ENCODE assay signal across 8 cellular contexts in genomic region chr19:42313096-42313839, GRCh38. TPM values are rescaled to one million over a fixed set of nuclear protein-coding genes. Genes with fewer than 3 reads are reported as not detected.
A peak's percentile ranks its signal among the peaks of the same experiment; 100 is the strongest.
DNase-seq lines count a peak whose midpoint lies in the region; ATAC-seq, FAIRE-seq and TF ChIP-seq lines count a peak whose summit lies in the region.

TMEM145 (plus strand) TSS chr19:42313309; CDS start chr19:42313377, 68 bp downstream.

- H3K4me3 Mint-ChIP-seq in IgD-negative memory B cell, result peak within 1 kb of the TSS; percentile 13 to 91 (median 69)

- H3K4me1 Mint-ChIP-seq in IgD-negative memory B cell, result peaks cover 0 to 8% (median 4%) of the 10 kb centered on the region in 3 donors

- no peaks in the 10 kb centered on the region for H3K9me3 Mint-ChIP-seq in IgD-negative memory B cell

- peaks cover 22% of the 10 kb centered on the region for H3K27me3 Mint-ChIP-seq in IgD-negative memory B cell

- H3K36me3 ChIP-seq in RWPE2 (ENCODE audit: low read depth) (no peaks in the 10 kb centered on the region), small intestine (ENCODE audit: control insufficient read depth in 2 of 2, insufficient read depth in 2 of 2, low read length in 2 of 2) (no peaks in the 10 kb centered on the region)

- H3K9me3 ChIP-seq in RWPE2 (ENCODE audit: severe bottlenecking) (no peaks in the 10 kb centered on the region), small intestine (ENCODE audit: control insufficient read depth, low read depth) (no peaks in the 10 kb centered on the region)

- H3K4me1 ChIP-seq in RWPE2 (ENCODE audit: insufficient read depth, poor library complexity, severe bottlenecking) (no peaks in the 10 kb centered on the region), small intestine (ENCODE audit: control insufficient read depth in 2 of 2, insufficient read depth in 1 of 2, low read depth in 1 of 2, low read length in 1 of 2) (no peaks in the 10 kb centered on the region)

- H3K27ac ChIP-seq in RWPE2 (ENCODE audit: poor library complexity, severe bottlenecking) (no peak within 1 kb of the TSS), small intestine (ENCODE audit: low read depth in 1 of 2, low read length in 1 of 2) (no peak within 1 kb of the TSS)

- H3K4me3 ChIP-seq in RWPE2 (ENCODE audit: severe bottlenecking) (peak within 1 kb of the TSS; percentile 40), cardiac fibroblast (replicated peaks in 1 of 2; ENCODE audit: low read depth in 2 of 2, low read length in 2 of 2) (peak within 1 kb of the TSS; percentile 19 to 42), small intestine (ENCODE audit: low read depth in 1 of 2, low read length in 2 of 2) (peak within 1 kb of the TSS in 1 of 2 donors; percentile 47)

- DNase-seq in Daoy (ENCODE audit: low read depth), result peak; percentile 68
- DNase-seq in RWPE2 (ENCODE audit: low spot score), result no peak
- DNase-seq in cardiac fibroblast (ENCODE audit: low read depth in 2 of 2), result peak; percentile 30 to 44
- peak; percentile 36 for DNase-seq in inferior parietal cortex (ENCODE audit: extremely low spot score)
- peak; percentile 37 for DNase-seq in small intestine
- DNase-seq in effector CD8-positive, alpha-beta T cell (lab: John Stamatoyannopoulos, UW), result no peak

- peak; percentile 34 for TF ChIP-seq CTCF in RWPE2 (IDR thresholded peaks at IDR 0.05; ENCODE audit: poor library complexity, severe bottlenecking)
- no peak for TF ChIP-seq CTCF in cardiac fibroblast (IDR thresholded peaks at IDR 0.05; ENCODE audit: low read depth, low read length)

- ATAC-seq in RWPE2 (ENCODE audit: low read depth) (peak; percentile 77), GM18498 (IDR thresholded peaks at IDR 0.05; ENCODE audit: unreplicated experiment) (no peak)

- peak within 1 kb of the TSS in 1 of 3 donors; percentile 71 for H3K27ac Mint-ChIP-seq in IgD-negative memory B cell

- FAIRE-seq in small intestine (lab: Jason Lieb, UNC), result no peak

- 0 to 1% (median 0%) methylated on average over 36 to 67 of the region's 67 CpGs for WGBS in small intestine, 3 donors

- H3K27me3 ChIP-seq in RWPE2 (ENCODE audit: insufficient read depth, poor library complexity, severe bottlenecking), result no peaks in the 10 kb centered on the region
- H3K27me3 ChIP-seq in small intestine (ENCODE audit: control insufficient read depth in 2 of 2, insufficient read depth in 2 of 2, low read length in 2 of 2), result peaks cover 0 to 1% of the 10 kb centered on the region in 2 donors

- H3K36me3 Mint-ChIP-seq in IgD-negative memory B cell, result no peaks in the 10 kb centered on the region

RNA-seq across cellular contexts. Expression of gene TMEM145, which starts in this region (rescaled TPM):
- 0.30 and 0.51 TPM in 2 replicates for total RNA-seq in Daoy (2014; rRNA removed; shearing (Covaris generic))
- not detected for polyA plus RNA-seq in IgD-negative memory B cell
- polyA plus RNA-seq in small intestine, result 1 to 10 TPM in 1 of 3 donors, not detected in 2; 1.1 TPM

Comparison
In these comparisons a context has a peak if more than half of its experiments do, and no peak if none do; other contexts are left out.
1. Peak in DNase-seq in Daoy; RNA of the gene not detected or under 1 TPM.
2. DNase-seq: peak in cardiac fibroblast (2 of 2), inferior parietal cortex (single experiment) and small intestine (single experiment); none in RWPE2 (single experiment) and effector CD8-positive, alpha-beta T cell (single experiment).